2 cellular contexts compared by ENCODE assay signal in the genomic region with DNA sequence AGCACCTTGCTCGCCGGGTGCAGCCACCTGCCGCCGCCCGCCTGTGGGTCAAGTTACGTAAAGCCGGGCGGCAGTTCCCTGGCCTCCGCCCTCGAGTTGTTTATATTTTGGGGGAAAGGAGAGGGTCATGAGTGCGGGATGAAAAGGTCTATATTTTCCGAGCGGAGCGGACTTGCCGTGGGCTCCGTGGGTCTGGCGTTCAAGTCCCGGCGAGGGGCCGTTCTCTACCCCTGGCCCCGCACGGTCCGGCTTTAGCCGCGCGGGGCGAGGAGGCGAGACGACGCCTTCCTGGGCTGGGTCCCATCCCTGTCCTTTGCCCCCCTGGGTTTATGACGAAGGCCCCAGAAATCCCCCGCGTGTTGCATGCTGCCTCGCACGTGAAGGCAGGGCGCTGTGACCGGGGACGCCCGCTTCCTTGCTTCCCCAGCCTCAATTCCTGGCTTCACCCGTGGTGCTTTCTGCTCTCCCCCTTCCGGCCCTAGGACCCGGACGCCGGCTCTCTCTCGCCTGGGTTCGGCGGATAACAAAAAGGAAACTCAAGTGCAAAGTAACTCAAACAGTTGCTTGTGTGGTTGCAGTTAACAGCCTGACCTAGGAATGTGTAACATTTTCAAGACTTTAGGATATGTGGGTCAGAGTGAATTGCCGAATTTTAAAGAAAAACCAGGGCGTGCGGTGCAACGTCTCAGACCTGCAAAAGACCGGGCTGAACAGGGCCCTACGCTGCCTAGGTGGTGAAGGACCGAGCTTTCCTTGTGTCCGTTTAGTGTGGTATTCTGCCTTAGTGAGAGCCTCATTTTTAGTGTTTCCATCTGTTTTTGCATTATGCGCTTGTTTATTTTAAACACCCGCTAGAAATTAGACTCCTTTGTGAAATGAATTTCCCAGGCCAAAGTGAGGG.
TF ChIP-seq lines count a peak whose summit lies in the region.

No MANE protein-coding gene starts in this region.

TF ChIP-seq in IMR-90, 13 proteins besides CTCF, POLR2A, EP300 and RAD21:
- TF ChIP-seq ELK1 (IDR thresholded peaks at IDR 0.05; ENCODE audit: borderline replicate concordance, low read depth, low read length): no peak
- peak; percentile 83 for TF ChIP-seq BHLHE40 (IDR thresholded peaks at IDR 0.05; ENCODE audit: low read depth, low read length)
- no peak for TF ChIP-seq FOS (IDR thresholded peaks at IDR 0.05; ENCODE audit: low read depth, low read length)
- TF ChIP-seq CEBPB (IDR thresholded peaks at IDR 0.05; ENCODE audit: low read depth, low read length): no peak
- TF ChIP-seq, protein P1, sequence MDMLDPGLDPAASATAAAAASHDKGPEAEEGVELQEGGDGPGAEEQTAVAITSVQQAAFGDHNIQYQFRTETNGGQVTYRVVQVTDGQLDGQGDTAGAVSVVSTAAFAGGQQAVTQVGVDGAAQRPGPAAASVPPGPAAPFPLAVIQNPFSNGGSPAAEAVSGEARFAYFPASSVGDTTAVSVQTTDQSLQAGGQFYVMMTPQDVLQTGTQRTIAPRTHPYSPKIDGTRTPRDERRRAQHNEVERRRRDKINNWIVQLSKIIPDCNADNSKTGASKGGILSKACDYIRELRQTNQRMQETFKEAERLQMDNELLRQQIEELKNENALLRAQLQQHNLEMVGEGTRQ (IDR thresholded peaks at IDR 0.05; ENCODE audit: low read depth, low read length): no peak

TF ChIP-seq in K562, 482 proteins besides CTCF, POLR2A, EP300 and RAD21 (continues in another document):
- TF ChIP-seq MAX (CRISPR knock-in tag; IDR thresholded peaks at IDR 0.05): peak; percentile 33
- TF ChIP-seq RBFOX2 (IDR thresholded peaks at IDR 0.05; ENCODE audit: low read depth, low read length): peak; percentile 65
- TF ChIP-seq GATAD2B (IDR thresholded peaks at IDR 0.05; ENCODE audit: borderline replicate concordance): no peak
- TF ChIP-seq, protein P2, sequence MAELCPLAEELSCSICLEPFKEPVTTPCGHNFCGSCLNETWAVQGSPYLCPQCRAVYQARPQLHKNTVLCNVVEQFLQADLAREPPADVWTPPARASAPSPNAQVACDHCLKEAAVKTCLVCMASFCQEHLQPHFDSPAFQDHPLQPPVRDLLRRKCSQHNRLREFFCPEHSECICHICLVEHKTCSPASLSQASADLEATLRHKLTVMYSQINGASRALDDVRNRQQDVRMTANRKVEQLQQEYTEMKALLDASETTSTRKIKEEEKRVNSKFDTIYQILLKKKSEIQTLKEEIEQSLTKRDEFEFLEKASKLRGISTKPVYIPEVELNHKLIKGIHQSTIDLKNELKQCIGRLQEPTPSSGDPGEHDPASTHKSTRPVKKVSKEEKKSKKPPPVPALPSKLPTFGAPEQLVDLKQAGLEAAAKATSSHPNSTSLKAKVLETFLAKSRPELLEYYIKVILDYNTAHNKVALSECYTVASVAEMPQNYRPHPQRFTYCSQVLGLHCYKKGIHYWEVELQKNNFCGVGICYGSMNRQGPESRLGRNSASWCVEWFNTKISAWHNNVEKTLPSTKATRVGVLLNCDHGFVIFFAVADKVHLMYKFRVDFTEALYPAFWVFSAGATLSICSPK (IDR thresholded peaks at IDR 0.05; ENCODE audit: borderline replicate concordance): no peak
- TF ChIP-seq MYC (IDR thresholded peaks at IDR 0.05; ENCODE audit: low read depth, low read length): no peak; the same call in 1 of the 2 replicates
- TF ChIP-seq MYC (CRISPR knock-in tag; IDR thresholded peaks at IDR 0.05; ENCODE audit: borderline replicate concordance, low read depth): no peak
- no peak for TF ChIP-seq MAFG (tag; conservative IDR thresholded peaks at IDR 0.05)
- no peak for TF ChIP-seq MCM2 (IDR thresholded peaks at IDR 0.05; ENCODE audit: low read depth)
- peak; percentile 3; the same call in 1 of the 2 replicates for TF ChIP-seq ARID4B (CRISPR knock-in tag; IDR thresholded peaks at IDR 0.05)
- TF ChIP-seq SRSF3 (IDR thresholded peaks at IDR 0.05; ENCODE audit: insufficient read depth, low read length): 0 out of 2 replicates have a peak, but pooled peaks have one; percentile 28
- TF ChIP-seq SIN3A (IDR thresholded peaks at IDR 0.05; ENCODE audit: borderline replicate concordance in 2 of 2, control insufficient read depth in 1 of 2, low read depth in 2 of 2, low read length in 2 of 2): peak in 1 of 2 experiments; percentile 35; a peak in 1 of 4 replicates
- TF ChIP-seq E2F1 (CRISPR knock-in tag; IDR thresholded peaks at IDR 0.05): no peak
- no peak for TF ChIP-seq PHB2 (IDR thresholded peaks at IDR 0.05; ENCODE audit: low read depth)
- peak; percentile 55; the same call in 1 of the 2 replicates for TF ChIP-seq L3MBTL2 (IDR thresholded peaks at IDR 0.05)
- TF ChIP-seq MNT (conservative IDR thresholded peaks at IDR 0.05): 0 out of 4 replicates have a peak, but pooled peaks of 1 of the 2 experiments have one; percentile 18
- TF ChIP-seq BHLHE40 (IDR thresholded peaks at IDR 0.05; ENCODE audit: low read length): peak; percentile 41; the same call in 1 of the 2 replicates
- TF ChIP-seq ZNF354B (CRISPR knock-in tag; IDR thresholded peaks at IDR 0.05): no peak
- TF ChIP-seq RBBP5 (IDR thresholded peaks at IDR 0.05; ENCODE audit: borderline replicate concordance, insufficient read depth, low read length, poor library complexity, severe bottlenecking): peak; percentile 45
- peak; percentile 83 for TF ChIP-seq MGA (IDR thresholded peaks at IDR 0.05)
- peak; percentile 25 for TF ChIP-seq CHD1 (IDR thresholded peaks at IDR 0.05; ENCODE audit: low read length)
- TF ChIP-seq ZNF778 (CRISPR knock-in tag; IDR thresholded peaks at IDR 0.05): no peak
- TF ChIP-seq EP400 (IDR thresholded peaks at IDR 0.05): 0 out of 2 replicates have a peak, but pooled peaks have one; percentile 31
- TF ChIP-seq DPF2 (IDR thresholded peaks at IDR 0.05): no peak
- TF ChIP-seq ZNF263 (CRISPR knock-in tag; IDR thresholded peaks at IDR 0.05; ENCODE audit: borderline replicate concordance): 0 out of 2 replicates have a peak, but pooled peaks have one; percentile 17
- no peak for TF ChIP-seq NR2C2 (CRISPR knock-in tag; IDR thresholded peaks at IDR 0.05)
- no peak for TF ChIP-seq NR2C2 (tag; IDR thresholded peaks at IDR 0.05)
